Comparison of ENCODE assay signal across 23 cellular contexts in the genomic region with DNA sequence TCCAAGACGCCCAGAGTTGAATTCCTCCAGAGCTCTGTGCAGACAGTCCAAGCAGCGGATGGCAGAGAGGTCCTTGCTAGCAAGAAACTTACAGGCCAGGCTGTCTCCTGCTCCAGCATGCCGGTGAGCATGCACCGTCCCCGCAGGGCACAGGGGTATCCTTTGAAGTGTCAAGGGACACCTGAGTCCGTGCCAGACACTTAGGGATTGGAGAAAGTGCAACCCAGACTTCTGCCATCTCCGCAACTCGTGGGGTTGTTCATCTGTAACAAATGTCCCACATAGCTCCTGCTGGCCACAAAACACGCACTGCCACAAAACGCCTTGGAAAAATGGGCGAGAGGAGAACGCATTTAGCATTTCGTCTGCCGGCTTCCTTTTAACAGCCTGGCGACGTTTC. TPM values are rescaled to one million over a fixed set of nuclear protein-coding genes. Genes with fewer than 3 reads are reported as not detected.
A peak's percentile ranks its signal among the peaks of the same experiment; 100 is the strongest.
DNase-seq lines count a peak whose midpoint lies in the region; ATAC-seq and TF ChIP-seq lines count a peak whose summit lies in the region.
"Had no signal": no experiment of that assay in that cellular context is flagged by ENCODE, and none has a peak within 500 bp of the region (broad histone marks: within the 10 kb centered on the region; RNA-seq: fewer than 3 reads in every experiment).

No MANE protein-coding gene starts in this region.

- DNase-seq in H9 (no peak), nephron progenitor cell (no peak), germinal center (ENCODE audit: low spot score) (no peak), T-helper 2 cell (no peak)
- DNase-seq: activated CD4-positive, alpha-beta T cell treated with anti-CD3 and anti-CD28 coated beads, Interleukin-2, amount 50 U/mL, for 4 hours; activated gamma-delta T cell treated with Interleukin-2 at 50 U/mL for 16 hours; activated T-cell treated with anti-CD3 and anti-CD28 coated beads for 4 hours; foreskin melanocyte; islet precursor cell; mesendoderm; naive B cell; NCI-H1105 treated with DMSO at 0.1 percent for 48 hours; NCI-H526 treated with DMSO at 0.1 percent for 48 hours; SIG-M5; T-helper 1 cell had no signal

- H3K23ac ChIP-seq in H9 (ENCODE audit: insufficient read length, low read depth, low read length) = no peak overlapping the region

- H3K56ac ChIP-seq in H9 (ENCODE audit: insufficient read length, low read depth, low read length) = no peak overlapping the region

- no peak overlapping the region for H3K14ac ChIP-seq in H9 (ENCODE audit: insufficient read depth, low read length)

- H2BK12ac ChIP-seq in H9 (ENCODE audit: insufficient read length, low read depth, low read length) = no peak overlapping the region

- no peak overlapping the region for H4K91ac ChIP-seq in H9 (ENCODE audit: insufficient read length, low read depth, low read length)

- H3K79me2 ChIP-seq in H9 (ENCODE audit: insufficient read depth, low read length) = no peaks in the 10 kb centered on the region

- H3K27me3 Mint-ChIP-seq in H9 (ENCODE audit: low read depth) = no peaks in the 10 kb centered on the region; the same call in none of the 2 replicates
- H3K27me3 Mint-ChIP-seq in activated T-helper 17 cell treated with anti-CD3 and anti-CD28 coated beads, Interleukin-2, amount 50 U/mL, for 72 hours = no peaks in the 10 kb centered on the region
- peaks cover 6% of the 10 kb centered on the region for H3K27me3 Mint-ChIP-seq in nephron progenitor cell (ENCODE audit: low read depth, poor library complexity)
- H3K27me3 Mint-ChIP-seq: naive B cell had no signal

- H2AFZ ChIP-seq in H9 (ENCODE audit: low read length) = no peak overlapping the region

- no peaks in the 10 kb centered on the region for H3K27me3 ChIP-seq in H9 (ENCODE audit: insufficient read depth, low read length)
- H3K27me3 ChIP-seq: breast epithelium, tibial artery had no signal

- H3K9ac ChIP-seq in H9 (ENCODE audit: extremely low read depth, insufficient read length, low read length) = no peak overlapping the region

- no peak overlapping the region for H2BK120ac ChIP-seq in H9 (ENCODE audit: low read depth, low read length, poor library complexity, severe bottlenecking)

- H3K27ac Mint-ChIP-seq in H9 (peak overlapping the region in 2 of 3 experiments; percentile 32 to 70; a peak in 1 of 7 replicates), nephron progenitor cell (peak overlapping the region; percentile 50)
- peak overlapping the region; percentile 67 for H3K27ac Mint-ChIP-seq in activated T-helper 17 cell treated with anti-CD3 and anti-CD28 coated beads, Interleukin-2, amount 50 U/mL, for 72 hours

- H3K4me1 ChIP-seq in H9 (ENCODE audit: insufficient read depth, low read length) = no peaks in the 10 kb centered on the region
- H3K4me1 ChIP-seq: HAP-1 had no signal

- no peaks in the 10 kb centered on the region for H4K20me1 ChIP-seq in H9 (ENCODE audit: control insufficient read depth, insufficient read depth, insufficient read length)

- no peak overlapping the region for H2BK20ac ChIP-seq in H9 (ENCODE audit: low read depth, low read length, poor library complexity, severe bottlenecking)

- H4K8ac ChIP-seq in H9 (replicated peaks; ENCODE audit: insufficient read length, low read depth, low read length) = no peak overlapping the region

- H3K36me3 Mint-ChIP-seq in H9 (ENCODE audit: insufficient read depth in 1 of 3, low read depth in 3 of 3) (peaks cover 4 to 31% (median 18%) of the 10 kb centered on the region in 3 experiments; a peak in 6 of 7 replicates), nephron progenitor cell (ENCODE audit: low read depth) (peaks cover 5% of the 10 kb centered on the region)
- H3K36me3 Mint-ChIP-seq in activated T-helper 17 cell treated with anti-CD3 and anti-CD28 coated beads, Interleukin-2, amount 50 U/mL, for 72 hours (ENCODE audit: low read depth) = peaks cover 40% of the 10 kb centered on the region

- no peaks in the 10 kb centered on the region for H3K79me1 ChIP-seq in H9 (ENCODE audit: insufficient read depth, low read depth, low read length, poor library complexity, severe bottlenecking)

- no peak overlapping the region for H2AK5ac ChIP-seq in H9 (ENCODE audit: insufficient read length, low read length)

- H3K4me2 ChIP-seq in H9 (ENCODE audit: insufficient read depth, insufficient read length, low read length) = no peak overlapping the region

- H3K4ac ChIP-seq in H9 (ENCODE audit: low read depth, low read length) = no peak overlapping the region

- H3K4me1 Mint-ChIP-seq in H9 (peaks cover 0 to 4% of the 10 kb centered on the region in 2 experiments; a peak in 1 of 4 replicates), nephron progenitor cell (peaks cover 14% of the 10 kb centered on the region)
- H3K4me1 Mint-ChIP-seq in activated T-helper 17 cell treated with anti-CD3 and anti-CD28 coated beads, Interleukin-2, amount 50 U/mL, for 72 hours = no peaks in the 10 kb centered on the region

- H3K9me3 ChIP-seq in H9 (ENCODE audit: control insufficient read depth, low read depth, low read length) = no peaks in the 10 kb centered on the region
- H3K9me3 ChIP-seq: breast epithelium, HAP-1, tibial artery had no signal

- ATAC-seq in activated T-helper 17 cell treated with anti-CD3 and anti-CD28 coated beads, Interleukin-2, amount 50 U/mL, for 72 hours (replicated peaks) = no peak
- ATAC-seq in HG02973 (IDR thresholded peaks at IDR 0.05; ENCODE audit: unreplicated experiment) = no peak

- H3K27ac ChIP-seq in C4-2B (peak overlapping the region; percentile 51), H9 (ENCODE audit: insufficient read length, low read depth, low read length) (no peak overlapping the region)
- H3K27ac ChIP-seq: tibial artery had no signal

- no peak overlapping the region for H2BK5ac ChIP-seq in H9 (ENCODE audit: insufficient read length, low read length)

- no peak overlapping the region for H4K5ac ChIP-seq in H9 (ENCODE audit: insufficient read length, low read depth, low read length)

- no peak overlapping the region for H3K4me3 Mint-ChIP-seq in H9
- H3K4me3 Mint-ChIP-seq in activated T-helper 17 cell treated with anti-CD3 and anti-CD28 coated beads, Interleukin-2, amount 50 U/mL, for 72 hours = no peak overlapping the region
- no peak overlapping the region for H3K4me3 Mint-ChIP-seq in nephron progenitor cell

- no peak for TF ChIP-seq CTCF in C4-2B (conservative IDR thresholded peaks at IDR 0.05)
- no peak for TF ChIP-seq CTCF in H9 (conservative IDR thresholded peaks at IDR 0.05)
- TF ChIP-seq CTCF in nephron progenitor cell (IDR thresholded peaks at IDR 0.05) = no peak

- no peak overlapping the region for H2BK15ac ChIP-seq in H9 (ENCODE audit: low read depth, low read length)

- no peak overlapping the region for H3T11ph ChIP-seq in H9 (ENCODE audit: low read length)

- no CpG with 5 or more reads among the region's 16 CpGs for WGBS in H9 (ENCODE audit: extremely low coverage, insufficient read length, low lambda C conversion rate)

- no peak overlapping the region for H3K18ac ChIP-seq in H9 (ENCODE audit: insufficient read length, low read depth, low read length)

- H3K9me3 Mint-ChIP-seq in H9 (no peaks in the 10 kb centered on the region), nephron progenitor cell (no peaks in the 10 kb centered on the region)
- H3K9me3 Mint-ChIP-seq in activated T-helper 17 cell treated with anti-CD3 and anti-CD28 coated beads, Interleukin-2, amount 50 U/mL, for 72 hours = no peaks in the 10 kb centered on the region
- H3K9me3 Mint-ChIP-seq: naive B cell had no signal

- no peaks in the 10 kb centered on the region for H3K23me2 ChIP-seq in H9 (ENCODE audit: insufficient read length, low read depth, low read length, poor library complexity, severe bottlenecking)

RNA-seq across cellular contexts. Expression of gene TSPO, which starts 13.3 kb away (rescaled TPM):
- 12.1 and 14.8 TPM in 2 replicates for total RNA-seq in H9 (2021)
- 100 to 1,000 TPM; 127 to 199 TPM for total RNA-seq in activated T-helper 17 cell treated with anti-CD3 and anti-CD28 coated beads, Interleukin-2, amount 50 U/mL, for 72 hours

RNA-seq across cellular contexts. Expression of gene MCAT, which starts 21.4 kb away (rescaled TPM):
- total RNA-seq in H9 (2021) = 20.3 and 21.5 TPM in 2 replicates
- 10 to 100 TPM in 1 of 2 donors, 1 to 10 TPM in 1; 7.3 to 18.2 TPM for total RNA-seq in activated T-helper 17 cell treated with anti-CD3 and anti-CD28 coated beads, Interleukin-2, amount 50 U/mL, for 72 hours

RNA-seq across cellular contexts. Expression of gene TTLL12, which starts 22.3 kb away (rescaled TPM):
- total RNA-seq in H9 (2021) = 89.6 and 90.2 TPM in 2 replicates
- 10 to 100 TPM; 53.5 to 84.8 TPM for total RNA-seq in activated T-helper 17 cell treated with anti-CD3 and anti-CD28 coated beads, Interleukin-2, amount 50 U/mL, for 72 hours

RNA-seq across cellular contexts. Expression of gene BIK, which starts 54.1 kb away (rescaled TPM):
- total RNA-seq in H9 (2021) = 6.8 and 8.3 TPM in 2 replicates
- total RNA-seq in activated T-helper 17 cell treated with anti-CD3 and anti-CD28 coated beads, Interleukin-2, amount 50 U/mL, for 72 hours = 1 to 10 TPM; 1.9 to 4.0 TPM
- total RNA-seq: osteocyte, sciatic nerve had no signal
